Comparison of ENCODE assay signal across 8 cellular contexts in the genomic region with DNA sequence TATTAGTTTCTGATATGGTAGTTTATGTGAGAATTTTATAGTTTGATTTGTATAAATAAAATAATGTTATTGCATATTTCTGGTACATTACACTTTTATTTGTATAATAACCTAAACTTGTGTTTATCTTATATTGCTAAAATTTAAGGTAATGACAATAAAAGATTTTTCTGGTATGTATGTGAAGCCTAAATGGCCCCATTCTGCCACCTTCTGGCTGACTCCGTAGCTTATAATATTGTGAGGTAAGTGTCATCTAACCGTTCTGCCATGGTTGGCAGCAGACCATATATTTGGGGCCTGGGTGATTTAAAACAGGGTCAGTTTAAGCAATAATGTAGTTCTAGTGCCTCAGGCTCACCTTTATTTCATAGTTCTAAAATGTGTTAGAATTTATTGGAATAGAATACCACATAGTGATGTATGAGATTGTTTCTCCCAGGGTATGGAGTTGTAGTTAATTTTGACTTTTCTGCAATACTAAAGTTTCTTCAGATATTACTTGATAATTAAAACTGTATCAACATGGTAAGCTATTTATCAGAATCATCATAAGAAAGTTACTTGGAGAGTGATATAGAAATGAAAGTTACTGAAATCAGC.
DNase-seq lines count a peak whose midpoint lies in the region; TF ChIP-seq lines count a peak whose summit lies in the region.

No MANE protein-coding gene starts in this region.

- H3K27ac ChIP-seq in VCaP (no peak overlapping the region), coronary artery (no peak overlapping the region)

- H3K4me3 ChIP-seq in coronary artery: no peak overlapping the region

- DNase-seq in ELR (ENCODE audit: low read depth): peak; percentile 77
- peak; percentile 53 for DNase-seq in HCEC 1CT
- peak; percentile 62 for DNase-seq in NCI-H1694 (lab: John Stamatoyannopoulos, UW)
- no peak for DNase-seq in coronary artery (ENCODE audit: low spot score)
- peak; percentile 67 for DNase-seq in midbrain (lab: John Stamatoyannopoulos, UW)
- peak; percentile 92 for DNase-seq in superior temporal gyrus (ENCODE audit: extremely low spot score)
- no peak for DNase-seq in 8988T

- TF ChIP-seq CTCF in VCaP (conservative IDR thresholded peaks at IDR 0.05) (peak; percentile 84), coronary artery (IDR thresholded peaks at IDR 0.05) (peak; percentile 41)

Comparison
In these comparisons a context has a peak if more than half of its experiments do, and no peak if none do; other contexts are left out.
1. DNase-seq: peak in ELR (single experiment), HCEC 1CT (single experiment), NCI-H1694 (single experiment), midbrain (single experiment) and superior temporal gyrus (single experiment); none in coronary artery (single experiment) and 8988T (single experiment).